In genomic region chr16:22606625-22607024, GRCh38 we compare ENCODE assay signal across 8 cellular contexts.
DNase-seq lines count a peak whose midpoint lies in the region; ATAC-seq, FAIRE-seq and TF ChIP-seq lines count a peak whose summit lies in the region.
"Not testable (repeated sequence)": the region's sequence is repeated elsewhere in the genome, so short reads cannot be mapped to it uniquely, and the experiment has no call there.

No MANE protein-coding gene starts in this region.

- not testable (repeated sequence) for H3K4me1 ChIP-seq in GM12878 (ENCODE audit: control insufficient read depth, insufficient read depth, low read length); heart left ventricle; upper lobe of left lung

- not testable (repeated sequence) for H3K4me3 ChIP-seq in GM12878, heart left ventricle, upper lobe of left lung

- SMC1A ChIA-PET in GM12878 (lab: Charles Lee; ENCODE audit: uncharacterized antibody, unreplicated experiment) = not testable (repeated sequence)

- H4K20me1 ChIP-seq in GM12878 (ENCODE audit: control insufficient read depth, insufficient read depth) = not testable (repeated sequence)

- not testable (repeated sequence) for H3K27me3 Mint-ChIP-seq in T-cell, naive B cell

- POLR2A ChIA-PET in T-cell (lab: Charles Lee); GM12878 (lab: Charles Lee): not testable (repeated sequence)

- intact Hi-C loops in GM12878 (cut with micrococcal nuclease; ENCODE audit: unreplicated experiment); heart left ventricle (cut with DNase I): not testable (repeated sequence)

- not testable (repeated sequence) for H3K4me3 Mint-ChIP-seq in T-cell, naive B cell

- peak; percentile 60 for ATAC-seq in GM21786 (IDR thresholded peaks at IDR 0.05; ENCODE audit: unreplicated experiment)
- ATAC-seq in HG03432 (IDR thresholded peaks at IDR 0.05; ENCODE audit: unreplicated experiment) = peak; percentile 63
- peak in 3 of 4 experiments; percentile 24 to 63 (median 37) for ATAC-seq in T-cell (replicated peaks in 1 of 4)
- peak; percentile 73 for ATAC-seq in GM12878
- peak; percentile 62 to 90 (median 82) for ATAC-seq in heart left ventricle
- peak; percentile 40 to 58 for ATAC-seq in naive B cell (ENCODE audit: low read depth in 2 of 2)
- ATAC-seq in upper lobe of left lung (ENCODE audit: low FRiP score in 2 of 2) = peak; percentile 56 to 91

- not testable (repeated sequence) for H3K9me3 ChIP-seq in GM12878 (replicated peaks; ENCODE audit: control insufficient read depth, insufficient read depth, low read length); heart left ventricle; upper lobe of left lung

- H3K9me3 Mint-ChIP-seq in T-cell, naive B cell: not testable (repeated sequence)

- not testable (repeated sequence) for TF ChIP-seq CTCF in GM12878 (IDR thresholded peaks at IDR 0.05 in 2 of 3, conservative IDR thresholded peaks at IDR 0.05 in 1 of 3; ENCODE audit: control insufficient read depth in 2 of 3, extremely low read depth in 1 of 3, insufficient read depth in 1 of 3, low read depth in 3 of 3, low read length in 3 of 3); heart left ventricle (IDR thresholded peaks at IDR 0.05); upper lobe of left lung (IDR thresholded peaks at IDR 0.05)

- H3K4me1 Mint-ChIP-seq in T-cell, naive B cell: not testable (repeated sequence)

- RAD21 ChIA-PET in GM12878 (lab: Charles Lee; ENCODE audit: unreplicated experiment) = not testable (repeated sequence)

- H3K4me2 ChIP-seq in GM12878 (ENCODE audit: control insufficient read depth, insufficient read depth) = not testable (repeated sequence)

- CTCF ChIA-PET in T-cell (lab: Charles Lee); GM12878 (lab: Yijun Ruan, JAX): not testable (repeated sequence)

- H3K9ac ChIP-seq in GM12878 (ENCODE audit: control insufficient read depth, insufficient read depth, low read length) = not testable (repeated sequence)

- H3K79me2 ChIP-seq in GM12878 (ENCODE audit: control insufficient read depth, insufficient read depth, low read length) = not testable (repeated sequence)

- not testable (repeated sequence) for H3K27ac ChIP-seq in GM12878 (ENCODE audit: control insufficient read depth, insufficient read depth); heart left ventricle; upper lobe of left lung

- FAIRE-seq in GM18507 (lab: Jason Lieb, UNC) = peak; percentile 65
- FAIRE-seq in GM12878 (lab: Jason Lieb, UNC) = not testable (repeated sequence)

- not testable (repeated sequence) for H2AFZ ChIP-seq in GM12878 (ENCODE audit: control insufficient read depth, low read depth, low read length)

- H3K36me3 Mint-ChIP-seq in T-cell, naive B cell: not testable (repeated sequence)

- H3K27me3 ChIP-seq in GM12878 (replicated peaks in 1 of 2; ENCODE audit: control insufficient read depth in 2 of 2, insufficient read depth in 2 of 2, low read length in 1 of 2); heart left ventricle; upper lobe of left lung: not testable (repeated sequence)

- H3K27ac Mint-ChIP-seq in T-cell, naive B cell: not testable (repeated sequence)

- not testable (repeated sequence) for H3K36me3 ChIP-seq in GM12878 (ENCODE audit: control insufficient read depth in 2 of 2, insufficient read depth in 2 of 2, low read length in 1 of 2); heart left ventricle; upper lobe of left lung

- in situ Hi-C loops in GM12878 (cut with MboI) = not testable (repeated sequence)

- TF ChIP-seq RAD21 in GM12878 (IDR thresholded peaks at IDR 0.05; ENCODE audit: insufficient read depth, low read depth, low read length) = not testable (repeated sequence)

- TF ChIP-seq EP300 in GM12878 (IDR thresholded peaks at IDR 0.05; ENCODE audit: borderline replicate concordance in 1 of 2, control insufficient read depth in 1 of 2, low read depth in 2 of 2, low read length in 2 of 2); upper lobe of left lung (IDR thresholded peaks at IDR 0.05): not testable (repeated sequence)

- not testable (repeated sequence) for DNase-seq in GM18507 (ENCODE audit: extremely low spot score, insufficient read length, low read depth); T-cell; GM12878 (ENCODE audit: low read depth, low spot score); heart left ventricle; naive B cell; upper lobe of left lung

- TF ChIP-seq POLR2A in GM12878 (IDR thresholded peaks at IDR 0.05; ENCODE audit: low read depth, low read length); heart left ventricle (IDR thresholded peaks at IDR 0.05); upper lobe of left lung (IDR thresholded peaks at IDR 0.05): not testable (repeated sequence)

- not testable (repeated sequence) for BruUV-seq in GM12878 (replicated peaks; lab: Mats Ljungman, UMichigan)
